ENCODE assay signal across 1 cellular context in genomic region chr17:78214016-78214705, GRCh38.
A peak's percentile ranks its signal among the peaks of the same experiment; 100 is the strongest.
TF ChIP-seq lines count a peak whose summit lies in the region.

Gene BIRC5, plus strand, starts transcription at chr17:78214253. Its CDS starts 64 bp downstream, at chr17:78214317.

TF ChIP-seq in HepG2, 621 proteins besides CTCF, POLR2A, EP300 and RAD21 (continued from another document and continues in another):
- TF ChIP-seq ZNF407 (CRISPR knock-in tag; IDR thresholded peaks at IDR 0.05; ENCODE audit: not compliant biosample characterization) (peak; percentile 79), BCLAF1 (IDR thresholded peaks at IDR 0.05) (no peak), ZNF281 (CRISPR knock-in tag; IDR thresholded peaks at IDR 0.05; ENCODE audit: borderline replicate concordance) (no peak), RBM39 (IDR thresholded peaks at IDR 0.05; ENCODE audit: low read depth, low read length, poor library complexity, severe bottlenecking) (peak; percentile 85), ZEB1 (IDR thresholded peaks at IDR 0.05; ENCODE audit: insufficient replicate concordance, low read depth) (no peak), ELK4 (CRISPR knock-in tag; IDR thresholded peaks at IDR 0.05; ENCODE audit: borderline replicate concordance) (no peak), ZBTB42 (CRISPR knock-in tag; IDR thresholded peaks at IDR 0.05) (0 out of 2 replicates have a peak, but pooled peaks have one; percentile 79), NBN (conservative IDR thresholded peaks at IDR 0.05) (no peak), BORCS8-MEF2B (CRISPR knock-in tag; IDR thresholded peaks at IDR 0.05) (peak; percentile 94; the same call in 1 of the 2 replicates), ZNF326 (CRISPR knock-in tag; IDR thresholded peaks at IDR 0.05; ENCODE audit: borderline replicate concordance) (no peak), SALL2 (CRISPR knock-in tag; IDR thresholded peaks at IDR 0.05) (peak; percentile 94; the same call in 1 of the 2 replicates), RORA (CRISPR knock-in tag; IDR thresholded peaks at IDR 0.05) (no peak), HOXA9 (CRISPR knock-in tag; IDR thresholded peaks at IDR 0.05; ENCODE audit: borderline replicate concordance) (peak; percentile 97), ZNF678 (CRISPR knock-in tag; IDR thresholded peaks at IDR 0.05) (peak; percentile 85; the same call in 1 of the 2 replicates), ZNF7 (CRISPR knock-in tag; IDR thresholded peaks at IDR 0.05) (no peak), ZNF546 (CRISPR knock-in tag; conservative IDR thresholded peaks at IDR 0.05) (0 out of 2 replicates have a peak, but pooled peaks have one; percentile 63), E2F5 (CRISPR knock-in tag; conservative IDR thresholded peaks at IDR 0.05) (peak; percentile 100), PHB2 (IDR thresholded peaks at IDR 0.05; ENCODE audit: partially characterized antibody) (no peak), HOXD1 (CRISPR knock-in tag; IDR thresholded peaks at IDR 0.05) (peak; percentile 90), DZIP1 (CRISPR knock-in tag; IDR thresholded peaks at IDR 0.05) (no peak), FOXO4 (CRISPR knock-in tag; conservative IDR thresholded peaks at IDR 0.05) (no peak), ZNF136 (CRISPR knock-in tag; IDR thresholded peaks at IDR 0.05; ENCODE audit: low read depth) (no peak), TCF7L2 (IDR thresholded peaks at IDR 0.05; ENCODE audit: low read depth, low read length) (no peak), SMC3 (IDR thresholded peaks at IDR 0.05; ENCODE audit: low read length) (no peak), ZNF781 (CRISPR knock-in tag; IDR thresholded peaks at IDR 0.05; ENCODE audit: borderline replicate concordance, not compliant biosample characterization) (peak; percentile 80), YEATS4 (CRISPR knock-in tag; IDR thresholded peaks at IDR 0.05; ENCODE audit: borderline replicate concordance) (peak; percentile 99), ZNF891 (CRISPR knock-in tag; IDR thresholded peaks at IDR 0.05) (peak; percentile 88), ESRRA (CRISPR knock-in tag; IDR thresholded peaks at IDR 0.05; ENCODE audit: low read depth) (peak; percentile 85), THAP9 (CRISPR knock-in tag; IDR thresholded peaks at IDR 0.05; ENCODE audit: borderline replicate concordance) (peak; percentile 84), TAF15 (IDR thresholded peaks at IDR 0.05; ENCODE audit: low read depth, low read length, poor library complexity, severe bottlenecking) (peak; percentile 77), LCORL (IDR thresholded peaks at IDR 0.05) (no peak), LCORL (CRISPR knock-in tag; IDR thresholded peaks at IDR 0.05) (no peak)
